1 cellular context compared by ENCODE assay signal in genomic region chr18:9609190-9609589, GRCh38.
TF ChIP-seq lines count a peak whose summit lies in the region.

No MANE protein-coding gene starts in this region.

TF ChIP-seq in endothelial cell of umbilical vein, 7 proteins besides CTCF, POLR2A, EP300 and RAD21:
- no peak for TF ChIP-seq MYC (IDR thresholded peaks at IDR 0.05; ENCODE audit: low read depth, low read length)
- TF ChIP-seq GATA2 (IDR thresholded peaks at IDR 0.05; ENCODE audit: insufficient read depth, insufficient read length, low read depth, low read length) = no peak
- no peak for TF ChIP-seq EZH2 (IDR thresholded peaks at IDR 0.05; ENCODE audit: borderline replicate concordance, low read depth, low read length, severe bottlenecking)
- no peak for TF ChIP-seq POLR2AphosphoS5 (IDR thresholded peaks at IDR 0.05; ENCODE audit: insufficient read depth, low read depth, low read length)
- TF ChIP-seq, protein P1, sequence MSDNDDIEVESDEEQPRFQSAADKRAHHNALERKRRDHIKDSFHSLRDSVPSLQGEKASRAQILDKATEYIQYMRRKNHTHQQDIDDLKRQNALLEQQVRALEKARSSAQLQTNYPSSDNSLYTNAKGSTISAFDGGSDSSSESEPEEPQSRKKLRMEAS (IDR thresholded peaks at IDR 0.05; ENCODE audit: insufficient read depth, insufficient read length) = no peak
- no peak for TF ChIP-seq FOS (IDR thresholded peaks at IDR 0.05; ENCODE audit: borderline replicate concordance, insufficient read depth, low read length)
- TF ChIP-seq JUN (IDR thresholded peaks at IDR 0.05; ENCODE audit: borderline replicate concordance, insufficient read depth, insufficient read length, low read depth) = no peak
